Comparison of ENCODE assay signal across 10 cellular contexts in genomic region chr6:43436577-43437282, GRCh38. TPM values are rescaled to one million over a fixed set of nuclear protein-coding genes. Genes with fewer than 3 reads are reported as not detected.
DNase-seq lines count a peak whose midpoint lies in the region; ATAC-seq, FAIRE-seq and TF ChIP-seq lines count a peak whose summit lies in the region.
"Had no signal": no experiment of that assay in that cellular context is flagged by ENCODE, and none has a peak within 500 bp of the region (broad histone marks: within the 10 kb centered on the region; RNA-seq: fewer than 3 reads in every experiment).

No MANE protein-coding gene starts in this region.

- H3K27me3 ChIP-seq in small intestine (ENCODE audit: control insufficient read depth in 2 of 2, insufficient read depth in 2 of 2, low read length in 2 of 2) (no peaks in the 10 kb centered on the region), testis (no peaks in the 10 kb centered on the region)

- H3K27ac Mint-ChIP-seq in activated T-helper 17 cell treated with anti-CD3 and anti-CD28 coated beads, Interleukin-2, amount 50 U/mL, for 72 hours: no peak overlapping the region

- H3K27ac ChIP-seq in small intestine (ENCODE audit: low read depth in 1 of 2, low read length in 1 of 2): peak overlapping the region in 1 of 2 donors; percentile 74
- H3K27ac ChIP-seq in testis: peak overlapping the region in 1 of 2 donors; percentile 30

- H3K36me3 ChIP-seq in small intestine (ENCODE audit: control insufficient read depth in 2 of 2, insufficient read depth in 2 of 2, low read length in 2 of 2) (peaks cover 0 to 4% of the 10 kb centered on the region in 2 donors), testis (ENCODE audit: low read depth, missing control alignments) (no peaks in the 10 kb centered on the region)

- intact Hi-C loops in cardiac septum (cut with DNase I): no loop called here
- intact Hi-C loops in testis (cut with DNase I; ENCODE audit: low total_unique reads): no loop called here

- 13 to 37% (median 33%) methylated on average over 5 of the region's 5 CpGs for WGBS in small intestine, 3 donors
- 36 to 40% methylated on average over 5 of the region's 5 CpGs for WGBS in testis, 2 donors

- no peaks in the 10 kb centered on the region for H3K27me3 Mint-ChIP-seq in activated T-helper 17 cell treated with anti-CD3 and anti-CD28 coated beads, Interleukin-2, amount 50 U/mL, for 72 hours

- H3K9me3 ChIP-seq in small intestine (ENCODE audit: control insufficient read depth, low read depth) (no peaks in the 10 kb centered on the region), testis (no peaks in the 10 kb centered on the region)

- H3K4me1 Mint-ChIP-seq in activated T-helper 17 cell treated with anti-CD3 and anti-CD28 coated beads, Interleukin-2, amount 50 U/mL, for 72 hours: no peaks in the 10 kb centered on the region

- H3K36me3 Mint-ChIP-seq in activated T-helper 17 cell treated with anti-CD3 and anti-CD28 coated beads, Interleukin-2, amount 50 U/mL, for 72 hours (ENCODE audit: low read depth): peaks cover 30% of the 10 kb centered on the region

- H3K4me3 ChIP-seq in small intestine (ENCODE audit: low read depth in 1 of 2, low read length in 2 of 2) (no peak overlapping the region), testis (no peak overlapping the region)
- H3K4me3 ChIP-seq: skin epidermis had no signal

- H3K4me3 Mint-ChIP-seq in activated T-helper 17 cell treated with anti-CD3 and anti-CD28 coated beads, Interleukin-2, amount 50 U/mL, for 72 hours: no peak overlapping the region

- no peak for TF ChIP-seq POLR2A in H54 (IDR thresholded peaks at IDR 0.05; ENCODE audit: low read depth, low read length)
- no peak for TF ChIP-seq POLR2A in testis (IDR thresholded peaks at IDR 0.05)

- H3K4me1 ChIP-seq in small intestine (ENCODE audit: control insufficient read depth in 2 of 2, insufficient read depth in 1 of 2, low read depth in 1 of 2, low read length in 1 of 2) (peaks cover 0 to 5% of the 10 kb centered on the region in 2 donors), testis (peaks cover 9% of the 10 kb centered on the region)

- DNase-seq in H54 (ENCODE audit: insufficient read length, low spot score) (peak; percentile 81), cardiac septum (ENCODE audit: low spot score) (peak; percentile 44), small intestine (peak; percentile 77), pons (ENCODE audit: low spot score) (no peak), testis (no peak)
- DNase-seq in activated naive CD4-positive, alpha-beta T cell (lab: John Stamatoyannopoulos, UW): no peak
- DNase-seq: NCI-H1694 had no signal

- no peak for TF ChIP-seq CTCF in testis (IDR thresholded peaks at IDR 0.05)

- H3K9me3 Mint-ChIP-seq in activated T-helper 17 cell treated with anti-CD3 and anti-CD28 coated beads, Interleukin-2, amount 50 U/mL, for 72 hours: no peaks in the 10 kb centered on the region

- peak; percentile 43 for ATAC-seq in activated T-helper 17 cell treated with anti-CD3 and anti-CD28 coated beads, Interleukin-2, amount 50 U/mL, for 72 hours (replicated peaks)
- no peak for ATAC-seq in GM21717 (IDR thresholded peaks at IDR 0.05; ENCODE audit: unreplicated experiment)

- FAIRE-seq in H54 (lab: Jason Lieb, UNC): peak; percentile 86
- no peak for FAIRE-seq in small intestine (lab: Jason Lieb, UNC)

RNA-seq across cellular contexts. Expression of gene ABCC10, which starts 9.4 kb away (rescaled TPM):
- total RNA-seq in activated T-helper 17 cell treated with anti-CD3 and anti-CD28 coated beads, Interleukin-2, amount 50 U/mL, for 72 hours: 10 to 100 TPM; 41.2 to 47.9 TPM
- total RNA-seq in cardiac septum (9.3 TPM), testis (10 to 100 TPM; 29.2 to 34.0 TPM)
- polyA plus RNA-seq in small intestine (10 to 100 TPM; 15.7 to 31.1 (median 21.3) TPM), testis (ENCODE audit: insufficient read depth, low read depth, low replicate concordance) (21.0 TPM)

RNA-seq across cellular contexts. Expression of gene DLK2, which starts 18.6 kb away (rescaled TPM):
- total RNA-seq in activated T-helper 17 cell treated with anti-CD3 and anti-CD28 coated beads, Interleukin-2, amount 50 U/mL, for 72 hours: 1 to 10 TPM; 1.3 to 2.8 TPM
- total RNA-seq in cardiac septum: 2.9 TPM
- under 1 TPM in 1 of 3 donors, not detected in 2; 0.72 TPM for polyA plus RNA-seq in small intestine
- total RNA-seq in testis: 1 to 10 TPM; 1.7 to 1.9 TPM
- polyA plus RNA-seq in testis (ENCODE audit: insufficient read depth, low read depth, low replicate concordance): 1.3 TPM

RNA-seq across cellular contexts. Expression of gene TJAP1, which starts 40.6 kb away (rescaled TPM):
- 10 to 100 TPM; 37.8 to 38.4 TPM for total RNA-seq in activated T-helper 17 cell treated with anti-CD3 and anti-CD28 coated beads, Interleukin-2, amount 50 U/mL, for 72 hours
- 25.1 TPM for total RNA-seq in cardiac septum
- 10 to 100 TPM; 17.2 to 30.3 (median 29.3) TPM for polyA plus RNA-seq in small intestine
- 10 to 100 TPM; 55.9 to 59.1 TPM for total RNA-seq in testis
- 35.4 TPM for polyA plus RNA-seq in testis (ENCODE audit: insufficient read depth, low read depth, low replicate concordance)

Comparison
In these comparisons a context has a peak if more than half of its experiments do, and no peak if none do; other contexts are left out.
1. DNase-seq: peak in H54 (single experiment), cardiac septum (single experiment) and small intestine (single experiment); none in activated naive CD4-positive, alpha-beta T cell (0 of 4), pons (single experiment) and testis (single experiment).